4 cellular contexts compared by ENCODE assay signal in genomic region chr3:19887122-19887521, GRCh38. TPM values are rescaled to one million over a fixed set of nuclear protein-coding genes. Genes with fewer than 3 reads are reported as not detected.
"Had no signal": no experiment of that assay in that cellular context is flagged by ENCODE, and none has a peak within 500 bp of the region (broad histone marks: within the 10 kb centered on the region; RNA-seq: fewer than 3 reads in every experiment).

No MANE protein-coding gene starts in this region.

RNA-seq across cellular contexts. Expression of gene EFHB, which starts 46.9 kb away (rescaled TPM):
- total RNA-seq: PC-3, Right ventricle myocardium inferior, Right ventricle myocardium superior, SJCRH30 had no signal
